8 cellular contexts compared by ENCODE assay signal in genomic region chr6:52994031-52994788, GRCh38.
DNase-seq lines count a peak whose midpoint lies in the region; ATAC-seq lines count a peak whose summit lies in the region.

No MANE protein-coding gene starts in this region.

- peak overlapping the region; percentile 60 to 81 (median 74) for H3K4me3 ChIP-seq in BLaER1 treated with 17β-estradiol and CSF1 and Interleukin-3, amounts not matched to agents 10 nM and 100 nM
- H3K4me3 ChIP-seq in stomach smooth muscle (ENCODE audit: low read length in 2 of 2), result peak overlapping the region; percentile 92 to 95

- H3K27ac Mint-ChIP-seq in central memory CD8-positive, alpha-beta T cell (ENCODE audit: low read depth), result peak overlapping the region; percentile 100

- peak overlapping the region in 10 of 11 experiments; percentile 93 to 99 (median 95); a peak in 20 of 22 replicates for H3K27ac ChIP-seq in BLaER1 treated with 17β-estradiol and CSF1 and Interleukin-3, amounts not matched to agents 10 nM and 100 nM
- H3K27ac ChIP-seq in layer of hippocampus (ENCODE audit: low read depth, low read length) (peak overlapping the region; percentile 96), stomach smooth muscle (ENCODE audit: low read length) (peak overlapping the region; percentile 94)

- peak; percentile 66 for DNase-seq in NCI-H82 (lab: John Stamatoyannopoulos, UW)
- no peak for DNase-seq in central memory CD8-positive, alpha-beta T cell (ENCODE audit: low spot score in 2 of 2)
- no peak for DNase-seq in SW 1271 (lab: John Stamatoyannopoulos, UW)

- peak overlapping the region; percentile 86 for H3K4me3 Mint-ChIP-seq in central memory CD8-positive, alpha-beta T cell

- H3K9me3 Mint-ChIP-seq in central memory CD8-positive, alpha-beta T cell, result no peaks in the 10 kb centered on the region

- H3K9ac ChIP-seq in BLaER1 treated with 17β-estradiol and CSF1 and Interleukin-3, amounts not matched to agents 10 nM and 100 nM, result peak overlapping the region; percentile 87 to 97 (median 94)
- H3K9ac ChIP-seq in stomach smooth muscle (ENCODE audit: low read length in 2 of 2), result peak overlapping the region; percentile 86 to 94

- H3K36me3 ChIP-seq in BLaER1 treated with 17β-estradiol and CSF1 and Interleukin-3, amounts not matched to agents 10 nM and 100 nM, result no peaks in the 10 kb centered on the region
- H3K36me3 ChIP-seq in stomach smooth muscle (ENCODE audit: control insufficient read depth in 2 of 2, insufficient read depth in 2 of 2, low read length in 2 of 2), result peaks cover 6% of the 10 kb centered on the region in 2 donors

- ATAC-seq in GM21390 (IDR thresholded peaks at IDR 0.05; ENCODE audit: unreplicated experiment) (peak; percentile 1), HG03460 (IDR thresholded peaks at IDR 0.05; ENCODE audit: unreplicated experiment) (no peak)
- ATAC-seq in central memory CD8-positive, alpha-beta T cell (replicated peaks; ENCODE audit: extremely low read depth, poor library complexity, severe bottlenecking), result no peak

- H3K4me2 ChIP-seq in BLaER1 treated with 17β-estradiol and CSF1 and Interleukin-3, amounts not matched to agents 10 nM and 100 nM, result peak overlapping the region; percentile 69 to 93 (median 87)

- peaks cover 0 to 26% (median 0%) of the 10 kb centered on the region in 11 experiments; a peak in 7 of 22 replicates for H3K27me3 ChIP-seq in BLaER1 treated with 17β-estradiol and CSF1 and Interleukin-3, amounts not matched to agents 10 nM and 100 nM
- H3K27me3 ChIP-seq in layer of hippocampus (ENCODE audit: control insufficient read depth, insufficient read depth, low read length), result no peaks in the 10 kb centered on the region
- no peaks in the 10 kb centered on the region for H3K27me3 ChIP-seq in stomach smooth muscle (ENCODE audit: control insufficient read depth in 1 of 2, insufficient read depth in 2 of 2, low read length in 2 of 2)

- H3K4me1 Mint-ChIP-seq in central memory CD8-positive, alpha-beta T cell, result peaks cover 26% of the 10 kb centered on the region

- H4K20me1 ChIP-seq in BLaER1 treated with 17β-estradiol and CSF1 and Interleukin-3, amounts not matched to agents 10 nM and 100 nM, result 0 out of 22 replicates have a peak, but pooled peaks cover 0 to 5% (median 0%) of the 10 kb centered on the region in 11 experiments

- H3K27me3 Mint-ChIP-seq in central memory CD8-positive, alpha-beta T cell, result no peaks in the 10 kb centered on the region

- peaks cover 9 to 25% (median 15%) of the 10 kb centered on the region in 10 experiments; a peak in 19 of 20 replicates for H3K4me1 ChIP-seq in BLaER1 treated with 17β-estradiol and CSF1 and Interleukin-3, amounts not matched to agents 10 nM and 100 nM
- H3K4me1 ChIP-seq in stomach smooth muscle (ENCODE audit: control insufficient read depth, insufficient read depth, low read length), result peaks cover 5% of the 10 kb centered on the region

- H3K36me3 Mint-ChIP-seq in central memory CD8-positive, alpha-beta T cell (ENCODE audit: insufficient read depth), result peaks cover 23% of the 10 kb centered on the region

- H3K9me3 ChIP-seq in BLaER1 treated with 17β-estradiol and CSF1 and Interleukin-3, amounts not matched to agents 10 nM and 100 nM (replicated peaks in 1 of 11), result no peaks in the 10 kb centered on the region
- no peaks in the 10 kb centered on the region for H3K9me3 ChIP-seq in stomach smooth muscle (ENCODE audit: control insufficient read depth in 2 of 2, low read length in 2 of 2)
